In genomic region chr9:4038182-4038723, GRCh38 we compare ENCODE assay signal across 16 cellular contexts.
A peak's percentile ranks its signal among the peaks of the same experiment; 100 is the strongest.
DNase-seq lines count a peak whose midpoint lies in the region; ATAC-seq and TF ChIP-seq lines count a peak whose summit lies in the region.
"Had no signal": no experiment of that assay in that cellular context is flagged by ENCODE, and none has a peak within 500 bp of the region (broad histone marks: within the 10 kb centered on the region; RNA-seq: fewer than 3 reads in every experiment).

No MANE protein-coding gene starts in this region.

- no peak overlapping the region for H3K4me3 ChIP-seq in PC-3 (ENCODE audit: low read length)
- no peak overlapping the region for H3K4me3 ChIP-seq in fibroblast of pulmonary artery (replicated peaks; ENCODE audit: low read depth, low read length)
- H3K4me3 ChIP-seq: esophagus squamous epithelium, GM23338, tibial artery had no signal

- intact Hi-C loops in PC-3 (cut with micrococcal nuclease) = loop anchor here (5.0 kb wide), 1 partner anchor 161 kb away; no protein-coding TSS in a partner anchor

- peak overlapping the region; percentile 51 for H3K4me2 ChIP-seq in PC-3 (ENCODE audit: low read length)
- H3K4me2 ChIP-seq: GM23338 had no signal

- POLR2A ChIA-PET in PC-3 (lab: Charles Lee; ENCODE audit: unreplicated experiment) = no interaction called here

- TF ChIP-seq CTCF in PC-3 (conservative IDR thresholded peaks at IDR 0.05; ENCODE audit: low read depth, low read length) = no peak
- TF ChIP-seq CTCF in fibroblast of pulmonary artery (IDR thresholded peaks at IDR 0.05; ENCODE audit: low read length, missing control alignments) = no peak

- no TSS peak for BruUV-seq in PC-3 (replicated peaks; lab: Mats Ljungman, UMichigan)

- H3F3A ChIP-seq in PC-3 (ENCODE audit: low read length, unreplicated experiment) = no peaks in the 10 kb centered on the region

- peak overlapping the region; percentile 97 for H3K27ac ChIP-seq in PC-3 (ENCODE audit: low read length)
- H3K27ac ChIP-seq: RWPE1, tibial artery had no signal

- no peak overlapping the region for H2AFZ ChIP-seq in PC-3 (ENCODE audit: low read length)
- H2AFZ ChIP-seq: GM23338 had no signal

- H3K9me3 ChIP-seq in PC-3 (ENCODE audit: low read length) = no peaks in the 10 kb centered on the region
- H3K9me3 ChIP-seq: esophagus squamous epithelium, tibial artery had no signal

- ATAC-seq in PC-3 (peak; percentile 86), GM18502 (IDR thresholded peaks at IDR 0.05; ENCODE audit: poor library complexity, unreplicated experiment) (no peak), HG03354 (IDR thresholded peaks at IDR 0.05; ENCODE audit: poor library complexity, severe bottlenecking, unreplicated experiment) (no peak)
- ATAC-seq: activated CD8-positive, alpha-beta T cell treated with anti-CD3 and anti-CD28 coated beads for 36 hours; GM23338; natural killer cell had no signal

- H3K36me3 ChIP-seq in PC-3 (ENCODE audit: low read depth, low read length) = no peaks in the 10 kb centered on the region
- H3K36me3 ChIP-seq: esophagus squamous epithelium, tibial artery had no signal

- CTCF ChIA-PET in PC-3 (lab: Charles Lee) = no interaction called here

- H3K27me3 ChIP-seq in PC-3 (ENCODE audit: low read length) = no peaks in the 10 kb centered on the region
- H3K27me3 ChIP-seq: esophagus squamous epithelium, tibial artery had no signal

- H3K9me2 ChIP-seq in PC-3 (replicated peaks; ENCODE audit: low read length) = no peaks in the 10 kb centered on the region

- H3K4me1 ChIP-seq in PC-3 (ENCODE audit: insufficient read depth, low read length) = peaks cover 26% of the 10 kb centered on the region
- H3K4me1 ChIP-seq: tibial artery had no signal

- DNase-seq in GM04504 (ENCODE audit: low read depth) = peak; percentile 51
- DNase-seq in PC-3 = peak; percentile 75
- peak; percentile 50 for DNase-seq in fibroblast of pulmonary artery (ENCODE audit: low read depth)
- peak; percentile 66 for DNase-seq in renal cortical epithelial cell (ENCODE audit: low read depth)
- DNase-seq in effector CD8-positive, alpha-beta T cell (lab: John Stamatoyannopoulos, UW) = no peak
- DNase-seq: activated CD8-positive, alpha-beta T cell treated with anti-CD3 and anti-CD28 coated beads for 36 hours; activated effector memory CD4-positive, alpha-beta T cell treated with Interleukin-2 at 50 U/mL for 16 hours; cerebellar nuclear complex; esophagus squamous epithelium; natural killer cell; NCI-H345; tibial artery had no signal

- no peaks in the 10 kb centered on the region for H3K79me2 ChIP-seq in PC-3 (ENCODE audit: low read length)

- peak overlapping the region; percentile 82 for H3K9ac ChIP-seq in PC-3 (ENCODE audit: low read length)

- no peaks in the 10 kb centered on the region for H4K20me1 ChIP-seq in PC-3 (ENCODE audit: low read length)
